13 cellular contexts compared by ENCODE assay signal in genomic region chr5:55520117-55520829, GRCh38.
"Had no signal": no experiment of that assay in that cellular context is flagged by ENCODE, and none has a peak within 500 bp of the region (broad histone marks: within the 10 kb centered on the region; RNA-seq: fewer than 3 reads in every experiment).

No MANE protein-coding gene starts in this region.

- H3K9me3 ChIP-seq: ascending aorta, breast epithelium, heart left ventricle, neutrophil, upper lobe of left lung had no signal

- DNase-seq: activated CD4-positive, alpha-beta T cell treated with anti-CD3 and anti-CD28 coated beads, Interleukin-2, amount 50 U/mL, for 48 hours; activated gamma-delta T cell; cortex of kidney; erythroblast; heart left ventricle; mesendoderm; natural killer cell; T-helper 17 cell; upper lobe of left lung; WERI-Rb-1 had no signal

- H3K4me1 ChIP-seq: breast epithelium had no signal

- ATAC-seq: heart left ventricle, natural killer cell, T-helper 17 cell had no signal

- H3K36me3 ChIP-seq: ascending aorta, breast epithelium, neutrophil, upper lobe of left lung, WERI-Rb-1 had no signal

- H3K27me3 ChIP-seq: ascending aorta, breast epithelium, heart left ventricle, upper lobe of left lung had no signal

- H3K27ac ChIP-seq: ascending aorta, heart left ventricle, neutrophil, upper lobe of left lung, WERI-Rb-1 had no signal

- H3K4me3 ChIP-seq: ascending aorta, breast epithelium, heart left ventricle, upper lobe of left lung had no signal
